Comparison of ENCODE assay signal across 18 cellular contexts in the genomic region with DNA sequence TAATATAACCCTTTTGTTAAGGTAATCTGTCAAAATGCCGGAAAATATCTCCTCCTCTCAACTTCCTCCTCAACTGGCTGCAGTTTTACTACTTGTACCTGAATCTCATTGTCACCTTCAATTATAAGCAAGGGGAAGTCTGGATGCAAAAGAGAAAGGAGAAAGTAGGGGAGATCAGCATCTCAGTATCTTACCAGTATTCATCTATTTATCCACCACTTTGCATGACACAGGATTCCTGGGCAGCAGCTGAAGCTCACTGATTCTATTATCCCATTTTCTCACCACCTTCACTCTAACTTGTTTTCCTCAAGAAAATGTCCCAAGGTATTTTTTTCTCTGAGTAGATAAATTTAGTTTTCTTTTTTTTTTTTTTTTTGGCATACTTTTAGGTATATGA.
DNase-seq lines count a peak whose midpoint lies in the region; ATAC-seq and TF ChIP-seq lines count a peak whose summit lies in the region.
"Had no signal": no experiment of that assay in that cellular context is flagged by ENCODE, and none has a peak within 500 bp of the region (broad histone marks: within the 10 kb centered on the region; RNA-seq: fewer than 3 reads in every experiment).

No MANE protein-coding gene starts in this region.

- no peaks in the 10 kb centered on the region for H3K9me2 ChIP-seq in GM23338 (ENCODE audit: insufficient read depth)

- H3F3A ChIP-seq in GM23338 (replicated peaks; ENCODE audit: low read depth), result no peaks in the 10 kb centered on the region

- ATAC-seq in GM23338 (peak; percentile 99), HG02981 (IDR thresholded peaks at IDR 0.05; ENCODE audit: unreplicated experiment) (no peak), lower lobe of right lung (no peak), GM19328 (IDR thresholded peaks at IDR 0.05; ENCODE audit: unreplicated experiment) (no peak)

- H3K27ac ChIP-seq in GM23338 (ENCODE audit: low read depth), result peak overlapping the region; percentile 20
- H3K27ac ChIP-seq in lower lobe of right lung, result no peak overlapping the region
- H3K27ac ChIP-seq: BLaER1, HL-60 had no signal

- peaks cover 25% of the 10 kb centered on the region; the same call in 2 of the 3 replicates for H3K36me3 Mint-ChIP-seq in GM23338 (ENCODE audit: low read depth)

- no peak overlapping the region for H2AFZ ChIP-seq in GM23338

- H3K27me3 Mint-ChIP-seq in GM23338 (ENCODE audit: insufficient read depth, low read depth, poor library complexity), result peaks cover 2% of the 10 kb centered on the region
- H3K27me3 Mint-ChIP-seq: CD8-positive, alpha-beta memory T cell had no signal

- no peak overlapping the region for H3K9ac ChIP-seq in NT2/D1 (ENCODE audit: insufficient read length, low read depth)
- H3K9ac ChIP-seq: BLaER1 had no signal

- H3K4me3 ChIP-seq in GM23338 (no peak overlapping the region), NT2/D1 (ENCODE audit: insufficient read length, low read depth) (no peak overlapping the region), lower lobe of right lung (no peak overlapping the region)
- H3K4me3 ChIP-seq: BLaER1, HAP-1 had no signal

- no peak overlapping the region for H3K4me3 Mint-ChIP-seq in GM23338
- H3K4me3 Mint-ChIP-seq: CD8-positive, alpha-beta memory T cell had no signal

- intact Hi-C loops in lower lobe of right lung (cut with DNase I), result no loop called here

- H3K27ac Mint-ChIP-seq in GM23338, result peak overlapping the region; percentile 90

- TF ChIP-seq CTCF in GM23338 (conservative IDR thresholded peaks at IDR 0.05; ENCODE audit: low read depth in 2 of 2) (no peak), lower lobe of right lung (IDR thresholded peaks at IDR 0.05) (no peak)

- H3K36me3 ChIP-seq in GM23338 (ENCODE audit: insufficient read depth), result no peaks in the 10 kb centered on the region
- no peaks in the 10 kb centered on the region for H3K36me3 ChIP-seq in NT2/D1 (ENCODE audit: insufficient read depth, insufficient read length, low read length)
- no peaks in the 10 kb centered on the region for H3K36me3 ChIP-seq in lower lobe of right lung
- H3K36me3 ChIP-seq: BLaER1, HAP-1 had no signal

- peak; percentile 58 for DNase-seq in GM23338 (ENCODE audit: low spot score)
- DNase-seq in NT2/D1 (ENCODE audit: low read depth, low spot score), result peak; percentile 36
- peak; percentile 61 for DNase-seq in iPS DF 19.7 (ENCODE audit: low read depth, low spot score)
- peak; percentile 18 for DNase-seq in iPS-NIHi7 (ENCODE audit: extremely low spot score)
- no peak for DNase-seq in lower lobe of right lung
- DNase-seq: 8988T; AML-193; Caco-2; CD8-positive, alpha-beta memory T cell; DND-41; GF-D8; IMR-90; KBM-7 had no signal

- H3K27me3 ChIP-seq in GM23338 (ENCODE audit: insufficient read depth) (no peaks in the 10 kb centered on the region), NT2/D1 (ENCODE audit: insufficient read depth, insufficient read length) (no peaks in the 10 kb centered on the region), lower lobe of right lung (ENCODE audit: low read depth) (no peaks in the 10 kb centered on the region)
- H3K27me3 ChIP-seq: BLaER1 had no signal

- H3K4me1 ChIP-seq in GM23338 (ENCODE audit: insufficient read depth) (peaks cover 4% of the 10 kb centered on the region), NT2/D1 (ENCODE audit: insufficient read depth, insufficient read length) (no peaks in the 10 kb centered on the region), lower lobe of right lung (no peaks in the 10 kb centered on the region)
- H3K4me1 ChIP-seq: BLaER1, Caco-2, HAP-1 had no signal

- H4K20me1 ChIP-seq in GM23338 (replicated peaks; ENCODE audit: insufficient read depth), result no peaks in the 10 kb centered on the region
- H4K20me1 ChIP-seq: BLaER1 had no signal

- H3K9me3 Mint-ChIP-seq in GM23338, result peaks cover 2% of the 10 kb centered on the region; the same call in 2 of the 3 replicates
- H3K9me3 Mint-ChIP-seq: CD8-positive, alpha-beta memory T cell had no signal

- H3K4me1 Mint-ChIP-seq in GM23338, result peaks cover 15% of the 10 kb centered on the region

- H3K4me2 ChIP-seq in GM23338, result no peak overlapping the region
- H3K4me2 ChIP-seq: BLaER1 had no signal

- H3K9me3 ChIP-seq in NT2/D1 (ENCODE audit: insufficient read depth, low read length) (no peaks in the 10 kb centered on the region), lower lobe of right lung (no peaks in the 10 kb centered on the region)
- H3K9me3 ChIP-seq: BLaER1, Caco-2, HAP-1 had no signal

- H3K79me2 ChIP-seq in GM23338 (replicated peaks; ENCODE audit: insufficient read depth), result no peaks in the 10 kb centered on the region

TF ChIP-seq in GM23338, 12 proteins besides CTCF, POLR2A, EP300 and RAD21:
- TF ChIP-seq NANOG (IDR thresholded peaks at IDR 0.05; ENCODE audit: borderline replicate concordance) (peak; percentile 54; the same call in 1 of the 2 replicates), CREB1 (CRISPR knock-in tag; IDR thresholded peaks at IDR 0.05; ENCODE audit: low read depth) (no peak), ZNF462 (CRISPR knock-in tag; IDR thresholded peaks at IDR 0.05) (peak; percentile 97), POLR2AphosphoS5 (IDR thresholded peaks at IDR 0.05; ENCODE audit: low read depth) (no peak)
